21 cellular contexts compared by ENCODE assay signal in genomic region chr16:29982560-29983419, GRCh38. TPM values are rescaled to one million over a fixed set of nuclear protein-coding genes. Genes with fewer than 3 reads are reported as not detected.
A peak's percentile ranks its signal among the peaks of the same experiment; 100 is the strongest.
DNase-seq lines count a peak whose midpoint lies in the region; TF ChIP-seq lines count a peak whose summit lies in the region.
"Had no signal": no experiment of that assay in that cellular context is flagged by ENCODE, and none has a peak within 500 bp of the region (broad histone marks: within the 10 kb centered on the region; RNA-seq: fewer than 3 reads in every experiment).

No MANE protein-coding gene starts in this region.

- H3K9me3 Mint-ChIP-seq in chondrocyte (ENCODE audit: low read depth) (no peaks in the 10 kb centered on the region), osteocyte (ENCODE audit: unreplicated experiment) (no peaks in the 10 kb centered on the region)
- H3K9me3 Mint-ChIP-seq: CD8-positive, alpha-beta memory T cell had no signal

- in situ Hi-C loops in GM13976 (cut with MboI; ENCODE audit: low sequenced_read_pairs, unreplicated experiment), result no loop called here

- H3K4me3 Mint-ChIP-seq in chondrocyte (ENCODE audit: unreplicated experiment), result no peak overlapping the region
- no peak overlapping the region for H3K4me3 Mint-ChIP-seq in osteocyte (ENCODE audit: unreplicated experiment)
- H3K4me3 Mint-ChIP-seq: CD8-positive, alpha-beta memory T cell had no signal

- H3K4me1 ChIP-seq in HEK293 (ENCODE audit: control insufficient read depth, insufficient read depth, low read length), result no peaks in the 10 kb centered on the region
- peaks cover 0 to 50% (median 6%) of the 10 kb centered on the region in 5 donors for H3K4me1 ChIP-seq in subcutaneous abdominal adipose tissue (ENCODE audit: control insufficient read depth in 5 of 5, insufficient read depth in 5 of 5, low read length in 5 of 5)

- H3K27me3 ChIP-seq in subcutaneous abdominal adipose tissue (ENCODE audit: control insufficient read depth in 5 of 5, insufficient read depth in 4 of 5, low read length in 5 of 5), result no peaks in the 10 kb centered on the region

- no peaks in the 10 kb centered on the region for H3K9me3 ChIP-seq in HEK293 (ENCODE audit: control insufficient read depth, insufficient read depth, low read depth, low read length)
- no peaks in the 10 kb centered on the region for H3K9me3 ChIP-seq in subcutaneous abdominal adipose tissue (ENCODE audit: control insufficient read depth in 5 of 5, low read length in 5 of 5)
- H3K9me3 ChIP-seq: SK-N-SH had no signal

- TF ChIP-seq CTCF in HEK293 (tag by site-specific recombination; IDR thresholded peaks at IDR 0.05) (no peak), chondrocyte (IDR thresholded peaks at IDR 0.05) (no peak), osteocyte (IDR thresholded peaks at IDR 0.05) (no peak), GM13976 (IDR thresholded peaks at IDR 0.05; ENCODE audit: borderline replicate concordance, control extremely low read depth, extremely low read depth, insufficient read depth, missing control alignments) (no peak)

- peak; percentile 77 for DNase-seq in chondrocyte (ENCODE audit: low spot score)
- no peak for DNase-seq in osteocyte (ENCODE audit: extremely low spot score, unreplicated experiment)
- DNase-seq in HCEC 1CT, result no peak
- no peak for DNase-seq in GM13976 (ENCODE audit: low spot score)
- no peak for DNase-seq in HuH-7 (ENCODE audit: low spot score)
- DNase-seq: Calu3, NCI-H1092 treated with DMSO at 0.1 percent for 48 hours, NCI-H146, NCI-H2081, NCI-H2171 treated with DMSO at 0.1 percent for 48 hours, NCI-H526, OCI-M1, SIG-M5, SK-N-SH had no signal

- POLR2A ChIA-PET in HEK293 (lab: Yijun Ruan, JAX), result interaction anchor here (0.7 to 0.9 kb wide), 2 partner anchors 9 to 83 kb away, joined by 3 to 5 read pairs; partner anchors contain the start of genes SEZ6L2 and TAOK2

- no peak overlapping the region for H3K27ac ChIP-seq in HEK293 (ENCODE audit: extremely low read depth, low read depth, low read length)
- H3K27ac ChIP-seq in subcutaneous abdominal adipose tissue (ENCODE audit: low read depth, low read length), result peak overlapping the region; percentile 9
- H3K27ac ChIP-seq: C4-2B had no signal

- CTCF ChIA-PET in HEK293 (lab: Yijun Ruan, JAX), result interaction anchor here (0.5 to 1.4 kb wide), 2 partner anchors 50 to 277 kb away, joined by 3 read pairs; no protein-coding TSS in a partner anchor

- H3K27ac Mint-ChIP-seq in chondrocyte (ENCODE audit: unreplicated experiment) (peak overlapping the region; percentile 36), osteocyte (ENCODE audit: unreplicated experiment) (peak overlapping the region; percentile 11)

- H3K4me1 Mint-ChIP-seq in chondrocyte (ENCODE audit: low read depth), result no peaks in the 10 kb centered on the region
- H3K4me1 Mint-ChIP-seq in osteocyte (ENCODE audit: unreplicated experiment), result no peaks in the 10 kb centered on the region
- H3K4me1 Mint-ChIP-seq: CD8-positive, alpha-beta memory T cell had no signal

- peaks cover 49% of the 10 kb centered on the region for H3K36me3 Mint-ChIP-seq in chondrocyte (ENCODE audit: low read depth)
- H3K36me3 Mint-ChIP-seq in osteocyte (ENCODE audit: unreplicated experiment), result peaks cover 54% of the 10 kb centered on the region

- H3K9ac ChIP-seq in subcutaneous abdominal adipose tissue (ENCODE audit: low read length in 5 of 5), result no peak overlapping the region
- H3K9ac ChIP-seq: SK-N-SH had no signal

- H3K4me3 ChIP-seq in HEK293 (ENCODE audit: low read depth, low read length), result no peak overlapping the region
- no peak overlapping the region for H3K4me3 ChIP-seq in subcutaneous abdominal adipose tissue (ENCODE audit: low read depth in 1 of 5, low read length in 5 of 5)
- H3K4me3 ChIP-seq: K562 had no signal

- H3K36me3 ChIP-seq in HEK293 (ENCODE audit: control insufficient read depth in 2 of 2, insufficient read depth in 1 of 2, low read length in 2 of 2), result peaks cover 42 to 100% of the 10 kb centered on the region in 2 experiments
- peaks cover 18 to 100% (median 99%) of the 10 kb centered on the region in 5 donors for H3K36me3 ChIP-seq in subcutaneous abdominal adipose tissue (ENCODE audit: control insufficient read depth in 5 of 5, insufficient read depth in 5 of 5, low read length in 5 of 5)

- H3K27me3 Mint-ChIP-seq in chondrocyte (ENCODE audit: low read depth) (no peaks in the 10 kb centered on the region), osteocyte (ENCODE audit: unreplicated experiment) (no peaks in the 10 kb centered on the region)
- H3K27me3 Mint-ChIP-seq: CD8-positive, alpha-beta memory T cell had no signal

TF ChIP-seq in HEK293, 187 proteins besides CTCF, POLR2A, EP300 and RAD21:
- TF ChIP-seq RBAK (tag by site-specific recombination; IDR thresholded peaks at IDR 0.05) (no peak), ZNF513 (tag by site-specific recombination; IDR thresholded peaks at IDR 0.05) (peak; percentile 95), FEZF1 (tag by site-specific recombination; IDR thresholded peaks at IDR 0.05) (no peak), ZNF274 (IDR thresholded peaks at IDR 0.05; ENCODE audit: low read length) (no peak), ZNF274 (tag by site-specific recombination; IDR thresholded peaks at IDR 0.05; ENCODE audit: borderline replicate concordance) (no peak), GLI2 (tag by site-specific recombination; IDR thresholded peaks at IDR 0.05; ENCODE audit: borderline replicate concordance, low read depth) (no peak), ZNF354C (tag by site-specific recombination; IDR thresholded peaks at IDR 0.05; ENCODE audit: borderline replicate concordance, low read depth) (no peak), ZNF654 (tag by site-specific recombination; IDR thresholded peaks at IDR 0.05; ENCODE audit: low read depth) (no peak)
TF ChIP-seq in HEK293: peak in this region for 1.

RNA-seq across cellular contexts. Expression of gene TAOK2, which starts 9.1 kb away (rescaled TPM):
- total RNA-seq in chondrocyte, result 50.0 to 56.6 TPM (median 50.1 TPM) in 3 replicates
- 44.4 and 48.8 TPM in 2 replicates for total RNA-seq in osteocyte

RNA-seq across cellular contexts. Expression of gene HIRIP3, which starts 12.6 kb away (rescaled TPM):
- total RNA-seq in chondrocyte (8.4 to 14.0 TPM (median 9.9 TPM) in 3 replicates), osteocyte (11.5 and 12.5 TPM in 2 replicates)

RNA-seq across cellular contexts. Expression of gene INO80E, which starts 13.3 kb away (rescaled TPM):
- total RNA-seq in chondrocyte (57.1 to 68.5 TPM (median 64.6 TPM) in 3 replicates), osteocyte (72.4 and 77.0 TPM in 2 replicates)

RNA-seq across cellular contexts. Expression of gene TMEM219, which starts 20.9 kb away (rescaled TPM):
- 111 to 122 TPM (median 120 TPM) in 3 replicates for total RNA-seq in chondrocyte
- total RNA-seq in osteocyte, result 119 and 139 TPM in 2 replicates

RNA-seq across cellular contexts. Expression of gene DOC2A, which starts 28.0 kb away (rescaled TPM):
- 0.15 to 0.29 TPM in 2 of 3 replicates, not detected in the other for total RNA-seq in chondrocyte
- 1.3 TPM in 2 replicates for total RNA-seq in osteocyte
- total RNA-seq: Daoy, RPMI7951 had no signal
